34 cellular contexts compared by ENCODE assay signal in genomic region chr7:129076886-129077285, GRCh38.
"Had no signal": no experiment of that assay in that cellular context is flagged by ENCODE, and none has a peak within 500 bp of the region (broad histone marks: within the 10 kb centered on the region; RNA-seq: fewer than 3 reads in every experiment).

No MANE protein-coding gene starts in this region.

- H3K36me3 ChIP-seq: MG63 had no signal

- H3K27ac ChIP-seq: KMS-11 had no signal

- H3K9me3 ChIP-seq: MG63 had no signal

- H3K27me3 ChIP-seq: MG63 had no signal

- DNase-seq: Karpas-422, Kasumi-1, MG63, MM.1S, MV-4-11, NCI-H1048, NCI-H1092, NCI-H1092 treated with DMSO at 0.1 percent for 48 hours, NCI-H1105, NCI-H1105 treated with DMSO at 0.1 percent for 48 hours, NCI-H1417, NCI-H1417 treated with DMSO at 0.1 percent for 48 hours, NCI-H1436, NCI-H1436 treated with DMSO at 0.1 percent for 48 hours, NCI-H146, NCI-H1694, NCI-H1694 treated with DMSO at 0.1 percent for 48 hours, NCI-H187, NCI-H187 treated with DMSO at 0.1 percent for 48 hours, NCI-H1930, NCI-H2029, NCI-H2029 treated with DMSO at 0.1 percent for 48 hours, NCI-H2081, NCI-H2081 treated with DMSO at 0.1 percent for 48 hours, NCI-H2107, NCI-H2171, NCI-H2171 treated with DMSO at 0.1 percent for 48 hours, NCI-H2227 treated with DMSO at 0.1 percent for 48 hours, NCI-H226, NCI-H345, NCI-H446, NCI-H446 treated with DMSO at 0.1 percent for 48 hours, NCI-H510A had no signal

- H3K4me3 ChIP-seq: MG63 had no signal
